In the genomic region with DNA sequence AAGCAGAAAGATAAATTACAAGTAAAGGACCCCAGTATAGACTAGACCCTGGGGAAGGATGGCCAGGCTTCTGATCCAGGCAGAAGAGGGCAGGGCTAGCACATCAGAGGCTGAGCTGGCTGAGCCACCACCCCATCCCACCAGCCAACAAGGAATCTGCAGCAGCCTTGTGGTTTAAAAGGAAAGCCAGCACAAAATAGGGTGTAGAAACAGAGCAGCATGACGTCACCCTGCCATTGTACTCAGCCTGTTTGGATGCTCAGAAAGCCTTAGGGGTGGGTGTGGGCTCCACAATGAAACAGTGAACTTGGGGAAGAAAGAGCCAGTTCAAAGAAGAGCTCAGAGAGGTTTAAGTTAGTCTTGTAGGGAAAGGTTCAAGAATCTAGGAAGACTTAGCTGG, we compare ENCODE assay signal across 1 cellular context.
TF ChIP-seq lines count a peak whose summit lies in the region.

No MANE protein-coding gene starts in this region.

TF ChIP-seq in GM12878, 131 proteins besides CTCF, POLR2A, EP300 and RAD21:
- TF ChIP-seq ATF7 (IDR thresholded peaks at IDR 0.05; ENCODE audit: low read depth), result peak; percentile 72
- TF ChIP-seq, protein P1, sequence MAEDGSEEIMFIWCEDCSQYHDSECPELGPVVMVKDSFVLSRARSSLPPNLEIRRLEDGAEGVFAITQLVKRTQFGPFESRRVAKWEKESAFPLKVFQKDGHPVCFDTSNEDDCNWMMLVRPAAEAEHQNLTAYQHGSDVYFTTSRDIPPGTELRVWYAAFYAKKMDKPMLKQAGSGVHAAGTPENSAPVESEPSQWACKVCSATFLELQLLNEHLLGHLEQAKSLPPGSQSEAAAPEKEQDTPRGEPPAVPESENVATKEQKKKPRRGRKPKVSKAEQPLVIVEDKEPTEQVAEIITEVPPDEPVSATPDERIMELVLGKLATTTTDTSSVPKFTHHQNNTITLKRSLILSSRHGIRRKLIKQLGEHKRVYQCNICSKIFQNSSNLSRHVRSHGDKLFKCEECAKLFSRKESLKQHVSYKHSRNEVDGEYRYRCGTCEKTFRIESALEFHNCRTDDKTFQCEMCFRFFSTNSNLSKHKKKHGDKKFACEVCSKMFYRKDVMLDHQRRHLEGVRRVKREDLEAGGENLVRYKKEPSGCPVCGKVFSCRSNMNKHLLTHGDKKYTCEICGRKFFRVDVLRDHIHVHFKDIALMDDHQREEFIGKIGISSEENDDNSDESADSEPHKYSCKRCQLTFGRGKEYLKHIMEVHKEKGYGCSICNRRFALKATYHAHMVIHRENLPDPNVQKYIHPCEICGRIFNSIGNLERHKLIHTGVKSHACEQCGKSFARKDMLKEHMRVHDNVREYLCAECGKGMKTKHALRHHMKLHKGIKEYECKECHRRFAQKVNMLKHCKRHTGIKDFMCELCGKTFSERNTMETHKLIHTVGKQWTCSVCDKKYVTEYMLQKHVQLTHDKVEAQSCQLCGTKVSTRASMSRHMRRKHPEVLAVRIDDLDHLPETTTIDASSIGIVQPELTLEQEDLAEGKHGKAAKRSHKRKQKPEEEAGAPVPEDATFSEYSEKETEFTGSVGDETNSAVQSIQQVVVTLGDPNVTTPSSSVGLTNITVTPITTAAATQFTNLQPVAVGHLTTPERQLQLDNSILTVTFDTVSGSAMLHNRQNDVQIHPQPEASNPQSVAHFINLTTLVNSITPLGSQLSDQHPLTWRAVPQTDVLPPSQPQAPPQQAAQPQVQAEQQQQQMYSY (CRISPR knock-in tag; IDR thresholded peaks at IDR 0.05), result no peak
